In the genomic region with DNA sequence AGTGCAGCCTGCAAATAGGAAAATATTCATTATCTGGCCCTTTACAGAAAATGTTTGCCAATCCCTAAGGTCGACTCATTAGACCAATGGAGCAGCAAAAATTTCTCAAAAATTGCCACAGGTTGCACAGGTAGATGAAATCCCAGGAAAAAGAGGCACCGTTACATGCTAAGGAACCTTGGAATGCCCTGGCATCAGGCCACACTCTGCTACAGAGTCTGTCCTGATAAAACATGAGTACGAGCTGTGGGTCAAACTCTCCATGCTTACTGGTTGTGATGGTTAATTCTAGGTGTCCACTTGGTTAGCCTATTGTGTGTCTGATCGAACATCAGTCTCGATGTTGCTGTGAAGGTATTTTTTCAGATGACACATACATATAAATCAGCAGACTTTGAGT, we compare ENCODE assay signal across 1 cellular context.
TF ChIP-seq lines count a peak whose summit lies in the region.

No MANE protein-coding gene starts in this region.

TF ChIP-seq in K562, 482 proteins besides CTCF, POLR2A, EP300 and RAD21:
- TF ChIP-seq, protein P1, sequence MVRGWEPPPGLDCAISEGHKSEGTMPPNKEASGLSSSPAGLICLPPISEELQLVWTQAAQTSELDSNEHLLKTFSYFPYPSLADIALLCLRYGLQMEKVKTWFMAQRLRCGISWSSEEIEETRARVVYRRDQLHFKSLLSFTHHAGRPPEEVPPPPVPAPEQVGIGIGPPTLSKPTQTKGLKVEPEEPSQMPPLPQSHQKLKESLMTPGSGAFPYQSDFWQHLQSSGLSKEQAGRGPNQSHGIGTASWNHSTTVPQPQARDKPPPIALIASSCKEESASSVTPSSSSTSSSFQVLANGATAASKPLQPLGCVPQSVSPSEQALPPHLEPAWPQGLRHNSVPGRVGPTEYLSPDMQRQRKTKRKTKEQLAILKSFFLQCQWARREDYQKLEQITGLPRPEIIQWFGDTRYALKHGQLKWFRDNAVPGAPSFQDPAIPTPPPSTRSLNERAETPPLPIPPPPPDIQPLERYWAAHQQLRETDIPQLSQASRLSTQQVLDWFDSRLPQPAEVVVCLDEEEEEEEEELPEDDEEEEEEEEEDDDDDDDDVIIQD (CRISPR knock-in tag; IDR thresholded peaks at IDR 0.05): no peak
- TF ChIP-seq KDM4B (IDR thresholded peaks at IDR 0.05; ENCODE audit: borderline replicate concordance in 2 of 2, low read depth in 1 of 2) (no peak), HINFP (tag; conservative IDR thresholded peaks at IDR 0.05; ENCODE audit: low read depth) (no peak), TRIM28 (IDR thresholded peaks at IDR 0.05) (no peak), RBM14 (IDR thresholded peaks at IDR 0.05; ENCODE audit: borderline replicate concordance, insufficient read depth, low read depth, low read length) (no peak), ARID2 (IDR thresholded peaks at IDR 0.05) (no peak), PRMT5 (CRISPR knock-in tag; IDR thresholded peaks at IDR 0.05) (no peak), ZNF586 (CRISPR knock-in tag; conservative IDR thresholded peaks at IDR 0.05) (no peak), SRSF3 (IDR thresholded peaks at IDR 0.05; ENCODE audit: insufficient read depth, low read length) (no peak), ZNF780A (CRISPR knock-in tag; IDR thresholded peaks at IDR 0.05) (no peak), ZNF717 (CRISPR knock-in tag; IDR thresholded peaks at IDR 0.05) (no peak)
- TF ChIP-seq, protein P2, sequence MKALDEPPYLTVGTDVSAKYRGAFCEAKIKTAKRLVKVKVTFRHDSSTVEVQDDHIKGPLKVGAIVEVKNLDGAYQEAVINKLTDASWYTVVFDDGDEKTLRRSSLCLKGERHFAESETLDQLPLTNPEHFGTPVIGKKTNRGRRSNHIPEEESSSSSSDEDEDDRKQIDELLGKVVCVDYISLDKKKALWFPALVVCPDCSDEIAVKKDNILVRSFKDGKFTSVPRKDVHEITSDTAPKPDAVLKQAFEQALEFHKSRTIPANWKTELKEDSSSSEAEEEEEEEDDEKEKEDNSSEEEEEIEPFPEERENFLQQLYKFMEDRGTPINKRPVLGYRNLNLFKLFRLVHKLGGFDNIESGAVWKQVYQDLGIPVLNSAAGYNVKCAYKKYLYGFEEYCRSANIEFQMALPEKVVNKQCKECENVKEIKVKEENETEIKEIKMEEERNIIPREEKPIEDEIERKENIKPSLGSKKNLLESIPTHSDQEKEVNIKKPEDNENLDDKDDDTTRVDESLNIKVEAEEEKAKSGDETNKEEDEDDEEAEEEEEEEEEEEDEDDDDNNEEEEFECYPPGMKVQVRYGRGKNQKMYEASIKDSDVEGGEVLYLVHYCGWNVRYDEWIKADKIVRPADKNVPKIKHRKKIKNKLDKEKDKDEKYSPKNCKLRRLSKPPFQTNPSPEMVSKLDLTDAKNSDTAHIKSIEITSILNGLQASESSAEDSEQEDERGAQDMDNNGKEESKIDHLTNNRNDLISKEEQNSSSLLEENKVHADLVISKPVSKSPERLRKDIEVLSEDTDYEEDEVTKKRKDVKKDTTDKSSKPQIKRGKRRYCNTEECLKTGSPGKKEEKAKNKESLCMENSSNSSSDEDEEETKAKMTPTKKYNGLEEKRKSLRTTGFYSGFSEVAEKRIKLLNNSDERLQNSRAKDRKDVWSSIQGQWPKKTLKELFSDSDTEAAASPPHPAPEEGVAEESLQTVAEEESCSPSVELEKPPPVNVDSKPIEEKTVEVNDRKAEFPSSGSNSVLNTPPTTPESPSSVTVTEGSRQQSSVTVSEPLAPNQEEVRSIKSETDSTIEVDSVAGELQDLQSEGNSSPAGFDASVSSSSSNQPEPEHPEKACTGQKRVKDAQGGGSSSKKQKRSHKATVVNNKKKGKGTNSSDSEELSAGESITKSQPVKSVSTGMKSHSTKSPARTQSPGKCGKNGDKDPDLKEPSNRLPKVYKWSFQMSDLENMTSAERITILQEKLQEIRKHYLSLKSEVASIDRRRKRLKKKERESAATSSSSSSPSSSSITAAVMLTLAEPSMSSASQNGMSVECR (CRISPR knock-in tag; IDR thresholded peaks at IDR 0.05): no peak
